ENCODE assay signal across 23 cellular contexts in the genomic region with DNA sequence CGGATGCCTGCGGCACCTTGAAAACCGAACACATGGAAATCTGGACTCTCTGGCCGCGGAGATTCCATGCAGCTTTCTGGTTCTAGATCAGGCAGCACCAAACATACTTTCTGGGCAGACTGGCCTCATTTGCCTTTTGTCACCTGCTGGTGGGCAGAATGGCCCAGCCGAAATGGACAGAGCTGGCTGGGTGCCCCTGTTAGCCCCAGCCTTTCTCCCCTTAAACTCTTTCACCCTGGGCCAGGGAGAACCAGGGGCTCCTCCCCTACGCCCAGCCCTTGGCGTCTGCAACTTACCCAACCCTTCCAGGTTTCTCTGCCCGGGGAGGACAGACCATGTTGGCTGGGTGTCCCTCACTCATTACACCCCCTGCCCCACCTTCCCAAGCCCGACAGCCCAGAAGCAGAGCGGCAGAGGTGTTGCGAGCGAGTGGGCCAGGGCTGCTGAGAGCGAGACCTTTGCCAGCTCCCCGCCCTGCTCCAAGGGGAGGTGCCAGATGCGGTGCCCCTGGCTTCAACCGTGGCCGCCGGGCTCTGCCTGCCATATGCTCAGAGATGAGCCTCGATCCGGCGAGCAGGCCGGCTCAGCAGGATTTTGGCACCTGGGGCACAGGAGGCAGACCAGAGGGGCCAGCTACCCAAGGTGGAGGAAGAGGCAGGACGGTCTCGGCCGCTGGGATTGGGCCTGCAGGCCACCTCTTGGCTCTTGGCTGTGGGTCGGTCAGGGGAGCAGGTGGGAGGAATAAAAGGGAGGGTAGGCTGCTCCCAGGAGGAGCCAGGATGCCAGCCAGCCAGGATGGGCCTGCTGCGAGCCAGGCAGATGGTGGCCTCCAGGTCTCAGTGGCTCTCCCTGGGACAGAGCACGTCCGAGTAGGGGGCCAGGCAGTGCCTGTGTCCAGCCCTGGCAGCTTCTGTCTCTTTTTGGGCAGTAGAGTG.
"Had no signal": no experiment of that assay in that cellular context is flagged by ENCODE, and none has a peak within 500 bp of the region (broad histone marks: within the 10 kb centered on the region; RNA-seq: fewer than 3 reads in every experiment).

No MANE protein-coding gene starts in this region.

- H3K27ac Mint-ChIP-seq: activated B cell treated with CpG ODN at 0.5 μM for 24 hours; activated CD4-positive, alpha-beta T cell treated with anti-CD3 and anti-CD28 coated beads for 36 hours; activated naive CD8-positive, alpha-beta T cell; activated T-cell treated with anti-CD3 and anti-CD28 coated beads, Interleukin-2, amount 50 U/mL, for 24 hours; activated T-helper 17 cell treated with anti-CD3 and anti-CD28 coated beads, Interleukin-2, amount 50 U/mL, for 72 hours; neural progenitor cell; T-helper 1 cell treated with Interleukin-12 subunit alpha and Interleukin-12 subunit beta and Interleukin-4 antibody, amounts not matched to agents 30 μg/mL and 1 μg/mL, for 36 hours had no signal

- DNase-seq: activated B cell treated with CpG ODN at 0.5 μM for 24 hours; activated CD4-positive, alpha-beta T cell treated with anti-CD3 and anti-CD28 coated beads for 36 hours; activated CD4-positive, alpha-beta T cell treated with anti-CD3 and anti-CD28 coated beads, Interleukin-2, amount 50 U/mL, for 4 hours; activated CD8-positive, alpha-beta memory T cell treated with anti-CD3 and anti-CD28 coated beads for 24 hours; activated CD8-positive, alpha-beta memory T cell treated with anti-CD3 and anti-CD28 coated beads, Interleukin-2, amount 50 U/mL, for 4 hours; activated naive CD4-positive, alpha-beta T cell; activated T-cell treated with anti-CD3 and anti-CD28 coated beads, Interleukin-2, amount 50 U/mL, for 24 hours; adrenal gland; brain microvascular endothelial cell; heart right ventricle; naive thymus-derived CD4-positive, alpha-beta T cell; T1000; testis; trophoblast cell; uterus had no signal

- H3K27ac ChIP-seq: adrenal gland, ascending aorta, brain microvascular endothelial cell, coronary artery, epithelial cell of prostate, heart right ventricle, neural progenitor cell, prostate gland, testis, uterus had no signal

- H3K27me3 Mint-ChIP-seq: activated B cell treated with CpG ODN at 0.5 μM for 24 hours; activated CD4-positive, alpha-beta T cell treated with anti-CD3 and anti-CD28 coated beads for 36 hours; activated T-cell treated with anti-CD3 and anti-CD28 coated beads, Interleukin-2, amount 50 U/mL, for 24 hours; activated T-helper 17 cell treated with anti-CD3 and anti-CD28 coated beads, Interleukin-2, amount 50 U/mL, for 72 hours had no signal

- H3K9ac ChIP-seq: neural progenitor cell had no signal

- H3K9me3 ChIP-seq: prostate gland, testis, uterus had no signal

- ATAC-seq: activated CD4-positive, alpha-beta T cell treated with anti-CD3 and anti-CD28 coated beads for 36 hours; activated T-helper 17 cell treated with anti-CD3 and anti-CD28 coated beads, Interleukin-2, amount 50 U/mL, for 72 hours; naive thymus-derived CD4-positive, alpha-beta T cell had no signal

- H3K4me1 ChIP-seq: adrenal gland, neural progenitor cell, prostate gland, testis, uterus had no signal

- H3K4me3 Mint-ChIP-seq: activated B cell treated with CpG ODN at 0.5 μM for 24 hours; activated CD4-positive, alpha-beta T cell treated with anti-CD3 and anti-CD28 coated beads for 36 hours; activated naive CD8-positive, alpha-beta T cell; activated T-cell treated with anti-CD3 and anti-CD28 coated beads, Interleukin-2, amount 50 U/mL, for 24 hours; activated T-helper 17 cell treated with anti-CD3 and anti-CD28 coated beads, Interleukin-2, amount 50 U/mL, for 72 hours; naive thymus-derived CD4-positive, alpha-beta T cell; neural progenitor cell; T-helper 1 cell treated with Interleukin-12 subunit alpha and Interleukin-12 subunit beta and Interleukin-4 antibody, amounts not matched to agents 30 μg/mL and 1 μg/mL, for 36 hours had no signal

- H3K27me3 ChIP-seq: adrenal gland, ascending aorta, brain microvascular endothelial cell, heart right ventricle, testis, uterus had no signal

- H3K4me2 ChIP-seq: neural progenitor cell had no signal

- H3K4me1 Mint-ChIP-seq: activated B cell treated with CpG ODN at 0.5 μM for 24 hours; activated T-helper 17 cell treated with anti-CD3 and anti-CD28 coated beads, Interleukin-2, amount 50 U/mL, for 72 hours; neural progenitor cell had no signal

- H2AFZ ChIP-seq: neural progenitor cell had no signal
